ENCODE assay signal across 3 cellular contexts in the genomic region with DNA sequence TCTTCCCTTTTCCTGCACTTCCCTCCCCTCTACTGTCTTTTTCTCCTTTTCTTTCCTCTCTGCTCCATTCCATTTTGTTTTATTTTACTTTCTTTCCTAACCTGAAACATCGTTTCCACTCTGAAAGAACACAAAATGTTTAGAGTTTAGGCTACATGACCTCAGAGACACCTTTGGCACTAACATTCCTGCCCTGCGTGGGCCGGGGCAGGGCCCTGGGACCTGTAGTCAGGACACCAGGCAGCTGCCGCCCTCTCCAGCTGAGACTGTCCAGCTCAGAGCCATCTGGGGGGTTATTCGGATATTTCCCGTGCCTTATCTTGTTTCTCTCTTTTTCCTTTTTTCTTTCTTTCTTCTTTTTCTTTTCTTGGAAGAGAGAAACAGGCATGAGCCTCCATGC.
A peak's percentile ranks its signal among the peaks of the same experiment; 100 is the strongest.
TF ChIP-seq lines count a peak whose summit lies in the region.

No MANE protein-coding gene starts in this region.

TF ChIP-seq in liver, 16 proteins besides CTCF, POLR2A, EP300 and RAD21:
- TF ChIP-seq ATF3 (IDR thresholded peaks at IDR 0.05), result no peak
- peak; percentile 12 to 37 for TF ChIP-seq RXRA (IDR thresholded peaks at IDR 0.05)
- TF ChIP-seq HNF4A (conservative IDR thresholded peaks at IDR 0.05), result peak in 1 of 2 donors; percentile 27
- peak; percentile 63 for TF ChIP-seq NR2F2 (IDR thresholded peaks at IDR 0.05)

TF ChIP-seq in HepG2, 621 proteins besides CTCF, POLR2A, EP300 and RAD21:
- no peak for TF ChIP-seq CENPX (CRISPR knock-in tag; IDR thresholded peaks at IDR 0.05)
- TF ChIP-seq MAFG (CRISPR knock-in tag; IDR thresholded peaks at IDR 0.05), result no peak
- no peak for TF ChIP-seq ARID5B (CRISPR knock-in tag; IDR thresholded peaks at IDR 0.05)
- TF ChIP-seq ZNF101 (CRISPR knock-in tag; IDR thresholded peaks at IDR 0.05; ENCODE audit: borderline replicate concordance, low read depth), result no peak
- no peak for TF ChIP-seq CEBPZ (IDR thresholded peaks at IDR 0.05; ENCODE audit: low read length)
- no peak for TF ChIP-seq HNF4A (CRISPR knock-in tag; IDR thresholded peaks at IDR 0.05)
- no peak for TF ChIP-seq HINFP (CRISPR knock-in tag; IDR thresholded peaks at IDR 0.05; ENCODE audit: low read depth)
- TF ChIP-seq ZNF543 (CRISPR knock-in tag; IDR thresholded peaks at IDR 0.05), result no peak
TF ChIP-seq in HepG2: peak in this region for 0.

TF ChIP-seq in WTC11, 78 proteins besides CTCF, POLR2A, EP300 and RAD21:
- TF ChIP-seq MXD4 (CRISPR knock-in tag; IDR thresholded peaks at IDR 0.05; ENCODE audit: borderline replicate concordance) (no peak), ATF6 (CRISPR knock-in tag; IDR thresholded peaks at IDR 0.05) (no peak), SMAD3 (CRISPR knock-in tag; IDR thresholded peaks at IDR 0.05; ENCODE audit: borderline replicate concordance) (no peak), CDX4 (CRISPR knock-in tag; IDR thresholded peaks at IDR 0.05; ENCODE audit: borderline replicate concordance) (no peak), ZNF671 (CRISPR knock-in tag; IDR thresholded peaks at IDR 0.05) (no peak), PRRX2 (CRISPR knock-in tag; IDR thresholded peaks at IDR 0.05) (no peak), ZNF317 (CRISPR knock-in tag; IDR thresholded peaks at IDR 0.05; ENCODE audit: borderline replicate concordance, low read depth) (no peak), GABPB1 (CRISPR knock-in tag; IDR thresholded peaks at IDR 0.05) (no peak), PREB (CRISPR knock-in tag; IDR thresholded peaks at IDR 0.05; ENCODE audit: borderline replicate concordance) (no peak), AFF4 (CRISPR knock-in tag; IDR thresholded peaks at IDR 0.05; ENCODE audit: borderline replicate concordance) (no peak)
- TF ChIP-seq, protein P1, sequence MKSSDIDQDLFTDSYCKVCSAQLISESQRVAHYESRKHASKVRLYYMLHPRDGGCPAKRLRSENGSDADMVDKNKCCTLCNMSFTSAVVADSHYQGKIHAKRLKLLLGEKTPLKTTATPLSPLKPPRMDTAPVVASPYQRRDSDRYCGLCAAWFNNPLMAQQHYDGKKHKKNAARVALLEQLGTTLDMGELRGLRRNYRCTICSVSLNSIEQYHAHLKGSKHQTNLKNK (CRISPR knock-in tag; IDR thresholded peaks at IDR 0.05), result no peak
